In genomic region chr3:134295930-134296329, GRCh38 we compare ENCODE assay signal across 23 cellular contexts. TPM values are rescaled to one million over a fixed set of nuclear protein-coding genes. Genes with fewer than 3 reads are reported as not detected.
A peak's percentile ranks its signal among the peaks of the same experiment; 100 is the strongest.
DNase-seq lines count a peak whose midpoint lies in the region; ATAC-seq, FAIRE-seq and TF ChIP-seq lines count a peak whose summit lies in the region.
"Had no signal": no experiment of that assay in that cellular context is flagged by ENCODE, and none has a peak within 500 bp of the region (broad histone marks: within the 10 kb centered on the region; RNA-seq: fewer than 3 reads in every experiment).

No MANE protein-coding gene starts in this region.

- no peak overlapping the region for H3K9ac ChIP-seq in K562 (ENCODE audit: insufficient read depth in 1 of 2, low read depth in 2 of 2, low read length in 2 of 2)
- H3K9ac ChIP-seq: BLaER1 treated with 17β-estradiol and CSF1 and Interleukin-3, amounts not matched to agents 10 nM and 100 nM had no signal

- H3K4me3 ChIP-seq in HEK293 (ENCODE audit: low read depth, low read length) (no peak overlapping the region), K562 (no peak overlapping the region)
- H3K4me3 ChIP-seq: BLaER1 treated with 17β-estradiol and CSF1 and Interleukin-3, amounts not matched to agents 10 nM and 100 nM; GM12878 had no signal

- peaks cover 18% of the 10 kb centered on the region for H3K4me1 Mint-ChIP-seq in endothelial cell (ENCODE audit: unreplicated experiment)
- H3K4me1 Mint-ChIP-seq: B cell had no signal

- no peak for ATAC-seq in K562
- ATAC-seq: CD8-positive, alpha-beta T cell; GM12878 had no signal

- H3K4me3 Mint-ChIP-seq in endothelial cell (ENCODE audit: unreplicated experiment): no peak overlapping the region
- H3K4me3 Mint-ChIP-seq: B cell; CD4-positive, alpha-beta T cell; CD8-positive, alpha-beta T cell had no signal

- H3K36me3 ChIP-seq in HEK293 (ENCODE audit: control insufficient read depth in 2 of 2, insufficient read depth in 1 of 2, low read length in 2 of 2) (no peaks in the 10 kb centered on the region), K562 (ENCODE audit: control insufficient read depth, insufficient read depth, low read length) (no peaks in the 10 kb centered on the region)
- H3K36me3 ChIP-seq: BLaER1 treated with 17β-estradiol and CSF1 and Interleukin-3, amounts not matched to agents 10 nM and 100 nM had no signal

- in situ Hi-C loops in K562 (cut with MboI): no loop called here

- H3K9me3 ChIP-seq in HEK293 (ENCODE audit: control insufficient read depth, insufficient read depth, low read depth, low read length): no peaks in the 10 kb centered on the region
- no peaks in the 10 kb centered on the region for H3K9me3 ChIP-seq in K562 (replicated peaks; ENCODE audit: control insufficient read depth, insufficient read depth, low read depth, low read length)
- H3K9me3 ChIP-seq: Caco-2 had no signal

- no peak overlapping the region for H2AFZ ChIP-seq in K562 (ENCODE audit: low read depth, low read length)

- TF ChIP-seq CTCF in HEK293 (tag by site-specific recombination; IDR thresholded peaks at IDR 0.05) (no peak), K562 (IDR thresholded peaks at IDR 0.05 in 2 of 3, conservative IDR thresholded peaks at IDR 0.05 in 1 of 3; ENCODE audit: insufficient read depth in 2 of 3, low read depth in 1 of 3, low read length in 3 of 3) (no peak), endothelial cell (IDR thresholded peaks at IDR 0.05; ENCODE audit: unreplicated experiment) (no peak)

- BruUV-seq in K562 (replicated peaks; lab: Mats Ljungman, UMichigan): no TSS peak

- peaks cover 3% of the 10 kb centered on the region for H3K27me3 Mint-ChIP-seq in endothelial cell (ENCODE audit: unreplicated experiment)

- H3K27me3 ChIP-seq in K562 (ENCODE audit: control insufficient read depth in 2 of 2, insufficient read depth in 2 of 2, low read length in 2 of 2): no peaks in the 10 kb centered on the region

- TF ChIP-seq RAD21 in K562 (CRISPR knock-in tag; conservative IDR thresholded peaks at IDR 0.05 in 1 of 2, IDR thresholded peaks at IDR 0.05 in 1 of 2): no peak

- H3K27ac ChIP-seq in HEK293 (ENCODE audit: extremely low read depth, low read depth, low read length) (no peak overlapping the region), K562 (ENCODE audit: extremely low read depth, low read depth, low read length) (no peak overlapping the region)
- H3K27ac ChIP-seq: BLaER1 treated with 17β-estradiol and CSF1 and Interleukin-3, amounts not matched to agents 10 nM and 100 nM; C4-2B had no signal

- TF ChIP-seq EP300 in K562 (IDR thresholded peaks at IDR 0.05; ENCODE audit: low read length): no peak

- H4K20me1 ChIP-seq in K562 (replicated peaks; ENCODE audit: control insufficient read depth, insufficient read depth, low read length): no peaks in the 10 kb centered on the region
- H4K20me1 ChIP-seq: BLaER1 treated with 17β-estradiol and CSF1 and Interleukin-3, amounts not matched to agents 10 nM and 100 nM had no signal

- POLR2A ChIA-PET in HEK293 (lab: Yijun Ruan, JAX) (no interaction called here), K562 (lab: Yijun Ruan, JAX) (no interaction called here)

- no peaks in the 10 kb centered on the region for H3K9me1 ChIP-seq in K562 (ENCODE audit: control insufficient read depth, insufficient read depth, low read length)

- CTCF ChIA-PET in HEK293 (lab: Yijun Ruan, JAX): interaction anchor here (1.2 to 1.4 kb wide), 2 partner anchors 13 to 178 kb away, joined by 3 read pairs; no protein-coding TSS in a partner anchor
- CTCF ChIA-PET in K562 (lab: Yijun Ruan, JAX; ENCODE audit: low intra/inter-chr PET ratio): interaction anchor here (0.7 kb wide), 1 partner anchor 1629 kb away, joined by 3 read pairs; no protein-coding TSS in a partner anchor

- no peaks in the 10 kb centered on the region for H3K9me3 Mint-ChIP-seq in endothelial cell (ENCODE audit: unreplicated experiment)
- H3K9me3 Mint-ChIP-seq: CD4-positive, alpha-beta T cell; CD8-positive, alpha-beta T cell had no signal

- no peaks in the 10 kb centered on the region for H3K4me1 ChIP-seq in HEK293 (ENCODE audit: control insufficient read depth, insufficient read depth, low read length)
- peaks cover 0 to 6% of the 10 kb centered on the region in 2 experiments; a peak in 3 of 5 replicates for H3K4me1 ChIP-seq in K562 (replicated peaks in 1 of 2; ENCODE audit: control insufficient read depth in 2 of 2, insufficient read depth in 2 of 2, low read length in 2 of 2)
- H3K4me1 ChIP-seq: Caco-2 had no signal

- no peak for TF ChIP-seq POLR2A in K562 (conservative IDR thresholded peaks at IDR 0.05)

- H3K36me3 Mint-ChIP-seq in endothelial cell (ENCODE audit: low read depth, unreplicated experiment): no peaks in the 10 kb centered on the region
- H3K36me3 Mint-ChIP-seq: CD8-positive, alpha-beta T cell had no signal

- H3K79me2 ChIP-seq in K562 (ENCODE audit: control insufficient read depth, insufficient read depth, low read length): no peaks in the 10 kb centered on the region

- H3K4me2 ChIP-seq in K562 (ENCODE audit: insufficient read depth, low read length): no peak overlapping the region
- H3K4me2 ChIP-seq: BLaER1 treated with 17β-estradiol and CSF1 and Interleukin-3, amounts not matched to agents 10 nM and 100 nM had no signal

- intact Hi-C loops in K562 (cut with micrococcal nuclease): loop anchor here (5.0 kb wide), 1 partner anchor 39 kb away; no protein-coding TSS in a partner anchor

- 36% methylated on average over 1 of the region's 1 CpG for WGBS in K562 (ENCODE audit: insufficient coverage, low coverage, missing lambda C conversion rate)

- DNase-seq in K562 (ENCODE audit: extremely low read depth in 1 of 4, low spot score in 3 of 4) (no peak), endothelial cell (ENCODE audit: low spot score) (no peak), DMS79 treated with DMSO at 0.1 percent for 48 hours (lab: John Stamatoyannopoulos, UW) (no peak), AG20443 (ENCODE audit: low spot score) (no peak), HTR-8/SVneo (ENCODE audit: insufficient read length, low spot score) (no peak)
- DNase-seq: 8988T; ACHN; AML-193; Caco-2; Calu3; CD4-positive, alpha-beta T cell; CD8-positive, alpha-beta T cell; DND-41; EL; GDM1 had no signal

- FAIRE-seq in K562 (lab: Jason Lieb, UNC): no peak
- FAIRE-seq in HTR-8/SVneo (lab: Jason Lieb, UNC): no peak
- FAIRE-seq: D721Med, GM12878, GM12892, GM18507 had no signal

- peak overlapping the region; percentile 2 for H3K27ac Mint-ChIP-seq in endothelial cell (ENCODE audit: unreplicated experiment)
- H3K27ac Mint-ChIP-seq: B cell; CD4-positive, alpha-beta T cell; CD8-positive, alpha-beta T cell had no signal

TF ChIP-seq in HEK293, 187 proteins besides CTCF, POLR2A, EP300 and RAD21:
- peak; percentile 50 for TF ChIP-seq SETDB1 (IDR thresholded peaks at IDR 0.05; ENCODE audit: insufficient read length, low read length)
- TF ChIP-seq ZNF843 (tag by site-specific recombination; IDR thresholded peaks at IDR 0.05): no peak

TF ChIP-seq in K562, 482 proteins besides CTCF, POLR2A, EP300 and RAD21:
- TF ChIP-seq RBM14 (IDR thresholded peaks at IDR 0.05; ENCODE audit: borderline replicate concordance, insufficient read depth, low read depth, low read length): no peak
- TF ChIP-seq RBM25 (IDR thresholded peaks at IDR 0.05; ENCODE audit: low read depth, low read length, severe bottlenecking): peak; percentile 65
- TF ChIP-seq SMARCC2 (IDR thresholded peaks at IDR 0.05; ENCODE audit: low read depth): no peak
TF ChIP-seq in K562: peak in this region for 1.

RNA-seq across cellular contexts. Expression of gene RYK, which starts 45.3 kb away (rescaled TPM):
- 31.7 and 76.0 TPM in 2 replicates for total RNA-seq in K562 (2011; cell fraction: chromatin; rRNA removed; ENCODE audit: low replicate concordance)
- 10.7 and 16.3 TPM in 2 replicates for total RNA-seq in K562 (2011; cell fraction: nucleolus; rRNA removed)
- 39.4 and 55.0 TPM in 2 replicates for total RNA-seq in K562 (2011; cell fraction: nucleoplasm; rRNA removed)
- total RNA-seq in K562 (2014; rRNA removed) (16.1 and 20.1 TPM in 2 replicates), K562 (2014; rRNA removed; fragmentation: Illumina TruSeq; extraction: Trizol) (22.3 and 24.5 TPM in 2 replicates), K562 (2015; rRNA removed; fragmentation: Illumina TruSeq; extraction: Trizol) (23.8 and 29.5 TPM in 2 replicates), K562 (2021) (13.2 and 13.8 TPM in 2 replicates), endothelial cell (ENCODE audit: unreplicated experiment) (60.4 TPM)
- polyA plus RNA-seq in K562 (2011; rRNA removed) (22.1 and 23.8 TPM in 2 replicates), K562 (2014; fragmentation: Illumina TruSeq; extraction: Trizol) (19.7 and 25.1 TPM in 2 replicates), K562 (2014; fragmentation: Nextera tagmentation; extraction: Ambion mirVana) (1 to 10 TPM; 4.2 to 4.9 TPM), K562 (2014; rRNA removed) (15.3 and 16.6 TPM in 2 replicates)
- polyA plus RNA-seq in K562 (2011; cell fraction: cytosol; rRNA removed): 7.5 and 12.4 TPM in 2 replicates
- polyA plus RNA-seq in K562 (2011; cell fraction: nucleus; rRNA removed): 37.1 and 37.4 TPM in 2 replicates
- polyA plus RNA-seq in K562 (2012): 9.5 and 12.1 TPM in 2 replicates
- 26.9 and 36.9 TPM in 2 replicates for polyA minus RNA-seq in K562 (2011; rRNA and poly(A)+ RNA removed)
- 6.3 and 7.3 TPM in 2 replicates for polyA minus RNA-seq in K562 (2011; cell fraction: cytosol; rRNA and poly(A)+ RNA removed)
- 24.6 and 36.5 TPM in 2 replicates for polyA minus RNA-seq in K562 (2011; cell fraction: nucleus; rRNA and poly(A)+ RNA removed)

Comparison
In these comparisons a context has a peak if more than half of its experiments do, and no peak if none do; other contexts are left out.
1. Of the 44 proteins assayed by ChIP-seq in both K562 and HEK293: peak only in K562: none; only in HEK293: SETDB1; in both: none; in neither: 43.